In the genomic region with DNA sequence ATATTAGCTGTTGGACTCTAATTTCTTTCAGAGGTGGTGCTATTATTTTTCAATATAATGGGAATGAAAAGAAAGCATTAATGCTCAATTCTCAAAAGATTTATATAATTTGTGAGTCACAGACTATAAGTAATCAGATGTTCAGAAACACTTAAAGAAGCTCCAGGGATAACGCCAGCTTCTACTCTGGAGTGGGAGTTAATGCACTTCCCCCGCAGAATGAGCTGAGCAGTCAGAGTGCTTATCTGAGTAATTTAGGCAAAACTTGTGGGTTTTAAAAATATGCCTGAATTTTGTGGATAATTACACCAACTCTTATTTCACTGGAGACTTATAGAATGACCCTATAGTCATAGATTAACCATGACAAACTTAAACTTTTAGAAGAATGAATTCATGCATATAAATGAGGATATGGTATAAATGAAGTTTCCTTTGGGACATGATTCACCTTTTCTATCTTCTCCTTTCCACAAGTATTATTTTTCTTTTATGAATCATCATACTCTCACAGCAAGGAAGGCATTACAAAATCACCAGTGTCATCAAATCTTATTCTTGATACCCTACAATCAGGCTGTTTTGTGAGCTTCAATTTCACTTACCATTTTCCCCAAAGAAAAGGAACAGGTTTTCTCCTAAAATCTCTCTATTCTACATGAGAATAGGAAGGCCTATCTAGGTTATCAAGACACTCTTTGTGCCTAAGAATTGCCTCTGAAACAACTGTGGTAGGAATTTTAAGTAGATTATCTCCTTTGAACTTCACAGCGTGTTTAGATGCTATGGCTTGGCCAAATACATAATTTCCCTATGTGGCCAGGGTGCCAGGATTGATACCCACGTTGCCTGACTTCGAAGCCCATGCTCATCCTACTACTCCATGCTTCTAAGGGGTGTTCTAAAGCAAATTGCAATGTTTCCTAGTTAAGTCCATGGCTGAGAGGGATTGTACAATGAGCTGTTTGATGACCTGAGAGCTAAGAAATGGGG, we compare ENCODE assay signal across 15 cellular contexts.
A peak's percentile ranks its signal among the peaks of the same experiment; 100 is the strongest.
DNase-seq lines count a peak whose midpoint lies in the region; ATAC-seq and TF ChIP-seq lines count a peak whose summit lies in the region.
"Had no signal": no experiment of that assay in that cellular context is flagged by ENCODE, and none has a peak within 500 bp of the region (broad histone marks: within the 10 kb centered on the region; RNA-seq: fewer than 3 reads in every experiment).

No MANE protein-coding gene starts in this region.

- no peak overlapping the region for H3K14ac ChIP-seq in mesenchymal stem cell (ENCODE audit: low read length in 2 of 2)

- 49% methylated on average over 4 of the region's 5 CpGs for WGBS in mesenchymal stem cell
- 55% methylated on average over 5 of the region's 5 CpGs for WGBS in heart right ventricle, 2 donors

- no peaks in the 10 kb centered on the region for H3K36me3 ChIP-seq in mesenchymal stem cell (ENCODE audit: control insufficient read depth in 1 of 2, insufficient read depth in 2 of 2, low read depth in 1 of 2, low read length in 2 of 2)
- no peaks in the 10 kb centered on the region for H3K36me3 ChIP-seq in heart right ventricle
- H3K36me3 ChIP-seq: spleen had no signal

- H2AK5ac ChIP-seq in mesenchymal stem cell (ENCODE audit: low read length, severe bottlenecking) = no peak overlapping the region

- in situ Hi-C loops in astrocyte of the spinal cord (cut with HindIII; ENCODE audit: low sequenced_read_pairs) = no loop called here

- H4K8ac ChIP-seq in mesenchymal stem cell (ENCODE audit: low read length) = no peak overlapping the region

- H2AFZ ChIP-seq in mesenchymal stem cell (ENCODE audit: low read depth, low read length) = no peak overlapping the region
- H2AFZ ChIP-seq: hepatocyte had no signal

- H2BK12ac ChIP-seq in mesenchymal stem cell (ENCODE audit: low read length in 2 of 2) = no peak overlapping the region

- no peaks in the 10 kb centered on the region for H3K79me1 ChIP-seq in mesenchymal stem cell (replicated peaks; ENCODE audit: low read length, poor library complexity, severe bottlenecking)

- H3K4ac ChIP-seq in mesenchymal stem cell (ENCODE audit: low read depth in 1 of 2, low read length in 2 of 2) = no peak overlapping the region

- TF ChIP-seq CTCF in astrocyte of the spinal cord (IDR thresholded peaks at IDR 0.05; ENCODE audit: low read depth, low read length) (no peak), heart right ventricle (IDR thresholded peaks at IDR 0.05) (no peak)

- peak overlapping the region; percentile 42 for H3K4me2 ChIP-seq in mesenchymal stem cell (ENCODE audit: low read length, poor library complexity, severe bottlenecking)
- H3K4me2 ChIP-seq: hepatocyte had no signal

- no peak overlapping the region for H2BK120ac ChIP-seq in mesenchymal stem cell (ENCODE audit: low read depth, low read length)

- no peak overlapping the region for H3K18ac ChIP-seq in mesenchymal stem cell (ENCODE audit: low read depth in 1 of 2, low read length in 2 of 2)

- H3K9me3 ChIP-seq in mesenchymal stem cell (ENCODE audit: control insufficient read depth, low read length) (no peaks in the 10 kb centered on the region), heart right ventricle (no peaks in the 10 kb centered on the region)

- H4K91ac ChIP-seq in mesenchymal stem cell (ENCODE audit: low read length) = no peak overlapping the region

- no peak for ATAC-seq in GM19452 (IDR thresholded peaks at IDR 0.05; ENCODE audit: unreplicated experiment)
- ATAC-seq in heart right ventricle = no peak
- no peak for ATAC-seq in HG03460 (IDR thresholded peaks at IDR 0.05; ENCODE audit: unreplicated experiment)

- H3K9ac ChIP-seq in mesenchymal stem cell (ENCODE audit: low read length) = peak overlapping the region; percentile 12

- H3K27me3 ChIP-seq in mesenchymal stem cell (ENCODE audit: control insufficient read depth in 1 of 2, insufficient read depth in 1 of 2, low read length in 2 of 2) (no peaks in the 10 kb centered on the region), heart right ventricle (no peaks in the 10 kb centered on the region)
- H3K27me3 ChIP-seq: hepatocyte, spleen had no signal

- intact Hi-C loops in heart right ventricle (cut with DNase I) = no loop called here

- H3K4me3 ChIP-seq in astrocyte of the spinal cord (ENCODE audit: low read depth, low read length) = no peak overlapping the region
- peak overlapping the region in 1 of 2 experiments; percentile 7 for H3K4me3 ChIP-seq in mesenchymal stem cell (ENCODE audit: insufficient read depth in 1 of 2, low read depth in 1 of 2, low read length in 2 of 2)
- H3K4me3 ChIP-seq in heart right ventricle = no peak overlapping the region
- H3K4me3 ChIP-seq: hepatocyte, SK-N-MC, spleen had no signal

- H3K4me1 ChIP-seq in mesenchymal stem cell (ENCODE audit: control insufficient read depth, insufficient read depth, low read depth, low read length) (no peaks in the 10 kb centered on the region), heart right ventricle (no peaks in the 10 kb centered on the region)
- H3K4me1 ChIP-seq: spleen had no signal

- H2BK5ac ChIP-seq in mesenchymal stem cell (ENCODE audit: low read depth, low read length, poor library complexity, severe bottlenecking) = no peak overlapping the region

- H3K23ac ChIP-seq in mesenchymal stem cell (ENCODE audit: low read length in 2 of 2) = no peak overlapping the region

- peak; percentile 18 for DNase-seq in A172 (ENCODE audit: low spot score)
- peak; percentile 59 for DNase-seq in HT1080 (ENCODE audit: low read depth)
- DNase-seq in astrocyte of the spinal cord (ENCODE audit: low read depth, low spot score) = peak; percentile 72
- DNase-seq in mesenchymal stem cell = peak; percentile 28
- no peak for DNase-seq in heart right ventricle
- no peak for DNase-seq in DMS 273 (lab: John Stamatoyannopoulos, UW; ENCODE audit: unreplicated experiment)
- DNase-seq: DMS79 treated with DMSO at 0.1 percent for 48 hours, HFFc6, NCI-H2081 treated with DMSO at 0.1 percent for 48 hours, spleen had no signal

- H3K27ac ChIP-seq in mesenchymal stem cell (ENCODE audit: low read length, poor library complexity, severe bottlenecking) = peak overlapping the region; percentile 48
- H3K27ac ChIP-seq in heart right ventricle = no peak overlapping the region
- H3K27ac ChIP-seq: hepatocyte, HL-60, SK-N-MC, spleen had no signal

- no peak overlapping the region for H2BK15ac ChIP-seq in mesenchymal stem cell (ENCODE audit: low read depth, poor library complexity, severe bottlenecking)

Comparison
In these comparisons a context has a peak if more than half of its experiments do, and no peak if none do; other contexts are left out.
1. DNase-seq: peak in A172 (single experiment), HT1080 (single experiment), astrocyte of the spinal cord (single experiment) and mesenchymal stem cell (single experiment); none in heart right ventricle (0 of 2) and DMS 273 (single experiment).